Comparison of ENCODE assay signal across 1 cellular context in genomic region chr1:28127617-28128257, GRCh38.
TF ChIP-seq lines count a peak whose summit lies in the region.

No MANE protein-coding gene starts in this region.

TF ChIP-seq in K562, 482 proteins besides CTCF, POLR2A, EP300 and RAD21 (continued from another document):
- TF ChIP-seq CHD7 (IDR thresholded peaks at IDR 0.05; ENCODE audit: low read depth, low read length), result no peak
TF ChIP-seq in K562: peak in this region for 5.
